Comparison of ENCODE assay signal across 29 cellular contexts in the genomic region with DNA sequence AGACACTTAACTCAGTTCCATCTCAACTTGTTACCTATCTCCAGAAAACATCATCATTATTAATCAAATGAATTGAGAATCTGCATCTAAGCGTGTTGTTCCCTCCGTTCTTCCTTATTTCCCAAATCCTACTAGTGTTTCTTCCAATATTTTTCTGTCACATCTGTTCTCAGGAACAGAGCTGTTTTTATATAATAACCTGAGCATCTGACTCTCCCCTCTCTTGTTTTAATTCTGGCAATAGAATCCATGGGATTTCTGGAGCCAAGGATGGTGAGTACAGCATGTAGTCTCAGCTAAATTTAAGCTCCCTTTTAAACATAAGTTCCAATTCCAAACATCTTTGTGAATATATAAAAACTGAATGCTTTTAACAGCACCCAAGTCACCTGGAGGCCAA.
"Had no signal": no experiment of that assay in that cellular context is flagged by ENCODE, and none has a peak within 500 bp of the region (broad histone marks: within the 10 kb centered on the region; RNA-seq: fewer than 3 reads in every experiment).

No MANE protein-coding gene starts in this region.

- H3K4me3 Mint-ChIP-seq: naive B cell; natural killer cell; nephron progenitor cell; stimulated activated naive B cell treated with anti-CD40 and anti-IgM and Interleukin-4, amounts not matched to agents 10 μg/mL and 1 μg/mL and 100 μg/mL, for 72 hours; type B pancreatic cell had no signal

- H3K36me3 Mint-ChIP-seq: naive B cell; natural killer cell; stimulated activated naive B cell treated with anti-CD40 and anti-IgM and Interleukin-4, amounts not matched to agents 10 μg/mL and 1 μg/mL and 100 μg/mL, for 72 hours; type B pancreatic cell had no signal

- H3K9me3 Mint-ChIP-seq: type B pancreatic cell had no signal

- H3K27me3 ChIP-seq: left lung, pancreas, stomach, suprapubic skin, tibial nerve, uterus had no signal

- H3K27me3 Mint-ChIP-seq: stimulated activated naive B cell treated with anti-CD40 and anti-IgM and Interleukin-4, amounts not matched to agents 10 μg/mL and 1 μg/mL and 100 μg/mL, for 72 hours had no signal

- H3K27ac ChIP-seq: left lung, lower lobe of right lung, pancreas, prostate gland, skin epidermis, stomach, suprapubic skin, tibial nerve, uterus had no signal

- H3K4me1 Mint-ChIP-seq: naive B cell; natural killer cell; nephron progenitor cell; stimulated activated naive B cell treated with anti-CD40 and anti-IgM and Interleukin-4, amounts not matched to agents 10 μg/mL and 1 μg/mL and 100 μg/mL, for 72 hours had no signal

- DNase-seq: hippocampal formation; kidney; left colon; left lung; lower lobe of right lung; mammary epithelial cell; mesenchymal stem cell; naive B cell; natural killer cell; nephron progenitor cell; nucleus accumbens; pancreas; posterior cingulate gyrus; retina; right cardiac atrium; stimulated activated CD4-positive, alpha-beta T cell treated with anti-CD3 and anti-CD28 coated beads, Interleukin-12 subunit alpha, Interleukin-12 subunit beta, amount 100 ng/mL, for 4 hours; stimulated activated CD4-positive, alpha-beta T cell treated with anti-CD3 and anti-CD28 coated beads, Interleukin-15, amount 100 ng/mL, for 24 hours; stimulated activated CD4-positive, alpha-beta T cell treated with anti-CD3 and anti-CD28 coated beads, Interleukin-2, amount 100 ng/mL, for 24 hours; stimulated activated CD4-positive, alpha-beta T cell treated with anti-CD3 and anti-CD28 coated beads, Interleukin-4, amount 100 ng/mL, for 1 hour; stimulated activated naive B cell treated with anti-CD40 and anti-IgM and Interleukin-4, amounts not matched to agents 10 μg/mL and 1 μg/mL and 100 μg/mL, for 72 hours; stimulated activated naive CD8-positive, alpha-beta T cell treated with anti-CD3 and anti-CD28 coated beads, Interleukin-15, Interleukin-2, amounts not matched to agents 100 U/mL and 50 U/mL, for 24 hours; stomach; uterus had no signal

- H3K27ac Mint-ChIP-seq: naive B cell; natural killer cell; nephron progenitor cell; stimulated activated naive B cell treated with anti-CD40 and anti-IgM and Interleukin-4, amounts not matched to agents 10 μg/mL and 1 μg/mL and 100 μg/mL, for 72 hours; type B pancreatic cell had no signal

- H3K4me3 ChIP-seq: left lung, lower lobe of right lung, pancreas, prostate gland, skin epidermis, stomach, suprapubic skin, tibial nerve, uterus had no signal

- H3K36me3 ChIP-seq: left lung, lower lobe of right lung, pancreas, prostate gland, stomach, suprapubic skin, tibial nerve, uterus had no signal

- H3K9me3 ChIP-seq: lower lobe of right lung, pancreas, prostate gland, suprapubic skin had no signal

- H3K4me1 ChIP-seq: left lung, lower lobe of right lung, pancreas, prostate gland, stomach, suprapubic skin, tibial nerve, uterus had no signal

- ATAC-seq: left colon; left lung; lower lobe of right lung; natural killer cell; pancreas; right cardiac atrium; sciatic nerve; stimulated activated naive B cell treated with anti-CD40 and anti-IgM and Interleukin-4, amounts not matched to agents 10 μg/mL and 1 μg/mL and 100 μg/mL, for 72 hours; stimulated activated naive CD8-positive, alpha-beta T cell treated with anti-CD3 and anti-CD28 coated beads, Interleukin-15, Interleukin-2, amounts not matched to agents 100 U/mL and 50 U/mL, for 24 hours had no signal
